Comparison of ENCODE assay signal across 8 cellular contexts in genomic region chr14:96039633-96040311, GRCh38. TPM values are rescaled to one million over a fixed set of nuclear protein-coding genes. Genes with fewer than 3 reads are reported as not detected.
A peak's percentile ranks its signal among the peaks of the same experiment; 100 is the strongest.
DNase-seq lines count a peak whose midpoint lies in the region; ATAC-seq and TF ChIP-seq lines count a peak whose summit lies in the region.

No MANE protein-coding gene starts in this region.

- peak; percentile 30 for ATAC-seq in activated naive CD8-positive, alpha-beta T cell treated with anti-CD3 and anti-CD28 coated beads, Interleukin-2, amount 50 U/mL, for 24 hours
- ATAC-seq in HG02973 (IDR thresholded peaks at IDR 0.05; ENCODE audit: unreplicated experiment), result no peak

- peak overlapping the region; percentile 76 for H3K4me3 Mint-ChIP-seq in activated naive CD8-positive, alpha-beta T cell treated with anti-CD3 and anti-CD28 coated beads, Interleukin-2, amount 50 U/mL, for 24 hours

- DNase-seq in G401 (ENCODE audit: low spot score), result peak; percentile 76
- peak; percentile 51 for DNase-seq in NCI-H1417 treated with DMSO at 0.1 percent for 48 hours (lab: John Stamatoyannopoulos, UW)
- DNase-seq in activated naive CD8-positive, alpha-beta T cell treated with anti-CD3 and anti-CD28 coated beads, Interleukin-2, amount 50 U/mL, for 24 hours, result peak; percentile 31
- DNase-seq in hepatic stellate cell (ENCODE audit: low spot score), result peak; percentile 47
- peak; percentile 75 for DNase-seq in putamen (ENCODE audit: low spot score)
- no peak for DNase-seq in HCEC 1CT
- DNase-seq in erythroblast (lab: John Stamatoyannopoulos, UW), result no peak

- no peak overlapping the region for H3K27ac Mint-ChIP-seq in activated naive CD8-positive, alpha-beta T cell treated with anti-CD3 and anti-CD28 coated beads, Interleukin-2, amount 50 U/mL, for 24 hours

- H3K36me3 Mint-ChIP-seq in activated naive CD8-positive, alpha-beta T cell treated with anti-CD3 and anti-CD28 coated beads, Interleukin-2, amount 50 U/mL, for 24 hours (ENCODE audit: low read depth), result no peaks in the 10 kb centered on the region

- TF ChIP-seq POLR2A in erythroblast (IDR thresholded peaks at IDR 0.05; ENCODE audit: low read length), result no peak

- H3K27me3 Mint-ChIP-seq in activated naive CD8-positive, alpha-beta T cell treated with anti-CD3 and anti-CD28 coated beads, Interleukin-2, amount 50 U/mL, for 24 hours, result peaks cover 60% of the 10 kb centered on the region

- peaks cover 16% of the 10 kb centered on the region for H3K4me1 Mint-ChIP-seq in activated naive CD8-positive, alpha-beta T cell treated with anti-CD3 and anti-CD28 coated beads, Interleukin-2, amount 50 U/mL, for 24 hours

- in situ Hi-C loops in G401 (cut with HindIII; ENCODE audit: low sequenced_read_pairs), result no loop called here

- no peaks in the 10 kb centered on the region for H3K9me3 Mint-ChIP-seq in activated naive CD8-positive, alpha-beta T cell treated with anti-CD3 and anti-CD28 coated beads, Interleukin-2, amount 50 U/mL, for 24 hours

RNA-seq across cellular contexts. Expression of gene C14orf132, which starts 0.6 kb away (rescaled TPM):
- 0.37 and 2.6 TPM in 2 replicates for total RNA-seq in G401 (2014; rRNA removed; shearing (Covaris generic))

Comparison
In these comparisons a context has a peak if more than half of its experiments do, and no peak if none do; other contexts are left out.
1. DNase-seq: peak in G401 (single experiment), NCI-H1417 treated with DMSO at 0.1 percent for 48 hours (single experiment), activated naive CD8-positive, alpha-beta T cell treated with anti-CD3 and anti-CD28 coated beads, Interleukin-2, amount 50 U/mL, for 24 hours (single experiment), hepatic stellate cell (single experiment) and putamen (single experiment); none in HCEC 1CT (single experiment) and erythroblast (0 of 2).